ENCODE assay signal across 25 cellular contexts in the genomic region with DNA sequence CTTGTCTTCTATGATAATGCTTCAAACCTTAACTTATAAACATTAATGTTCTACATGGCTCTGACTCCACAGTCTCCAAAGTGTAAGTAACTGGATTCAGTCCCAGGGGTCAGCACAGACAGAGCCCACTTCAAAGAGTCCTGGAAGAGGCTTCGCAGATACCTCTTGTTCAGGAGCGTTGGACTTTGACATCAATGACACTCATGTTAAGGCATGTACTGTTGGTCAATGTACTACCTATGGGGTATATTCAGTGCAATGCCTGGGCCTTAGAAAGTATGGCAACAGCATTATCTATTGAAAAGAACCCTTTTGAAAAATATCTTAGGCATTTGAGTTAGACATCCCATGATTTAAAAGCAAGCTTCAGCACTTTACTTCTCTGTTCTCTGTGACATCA.
"Had no signal": no experiment of that assay in that cellular context is flagged by ENCODE, and none has a peak within 500 bp of the region (broad histone marks: within the 10 kb centered on the region; RNA-seq: fewer than 3 reads in every experiment).

No MANE protein-coding gene starts in this region.

- H3K27me3 ChIP-seq: dorsolateral prefrontal cortex, esophagus muscularis mucosa, foreskin keratinocyte, gastroesophageal sphincter, heart left ventricle, hepatocyte, left lung had no signal

- FAIRE-seq: colon, endothelial cell of umbilical vein, frontal cortex, kidney had no signal

- H3K27ac Mint-ChIP-seq: immature natural killer cell, mesothelial cell of epicardium had no signal

- H3K4me2 ChIP-seq: hepatocyte had no signal

- H3K9me3 Mint-ChIP-seq: mesothelial cell of epicardium had no signal

- H3K4me1 ChIP-seq: esophagus muscularis mucosa, foreskin keratinocyte, gastroesophageal sphincter, heart left ventricle, left lung, lower lobe of right lung had no signal

- H3K27ac ChIP-seq: coronary artery, dorsolateral prefrontal cortex, esophagus muscularis mucosa, foreskin keratinocyte, gastroesophageal sphincter, heart left ventricle, hepatocyte, left lung, lower lobe of right lung had no signal

- H3K36me3 ChIP-seq: esophagus muscularis mucosa, gastroesophageal sphincter, heart left ventricle, left lung, lower lobe of right lung had no signal

- ATAC-seq: foreskin keratinocyte, gastroesophageal sphincter, heart left ventricle, left colon, left lung, left ventricle myocardium superior, lower lobe of right lung, mucosa of descending colon had no signal

- DNase-seq: dermis blood vessel endothelial cell; dorsolateral prefrontal cortex; effector CD4-positive, alpha-beta T cell; effector memory CD4-positive, alpha-beta T cell; foreskin keratinocyte; heart left ventricle; hypothalamus; immature natural killer cell; islet precursor cell; kidney; kidney glomerular epithelial cell; left colon; left lung; left ventricle myocardium superior; lower lobe of right lung; mesenchymal stem cell; mucosa of descending colon had no signal

- H3K4me3 ChIP-seq: coronary artery, dorsolateral prefrontal cortex, esophagus muscularis mucosa, gastroesophageal sphincter, heart left ventricle, hepatocyte, left lung, lower lobe of right lung, mucosa of descending colon had no signal

- H2AFZ ChIP-seq: hepatocyte had no signal

- H3K36me3 Mint-ChIP-seq: immature natural killer cell, mesothelial cell of epicardium had no signal

- H3K79me2 ChIP-seq: hepatocyte had no signal

- H3K9me3 ChIP-seq: esophagus muscularis mucosa, gastroesophageal sphincter, heart left ventricle, left lung, lower lobe of right lung, mucosa of descending colon had no signal

- H3K4me3 Mint-ChIP-seq: immature natural killer cell, mesothelial cell of epicardium had no signal

- H3K4me1 Mint-ChIP-seq: immature natural killer cell, mesothelial cell of epicardium had no signal
